Comparison of ENCODE assay signal across 19 cellular contexts in the genomic region with DNA sequence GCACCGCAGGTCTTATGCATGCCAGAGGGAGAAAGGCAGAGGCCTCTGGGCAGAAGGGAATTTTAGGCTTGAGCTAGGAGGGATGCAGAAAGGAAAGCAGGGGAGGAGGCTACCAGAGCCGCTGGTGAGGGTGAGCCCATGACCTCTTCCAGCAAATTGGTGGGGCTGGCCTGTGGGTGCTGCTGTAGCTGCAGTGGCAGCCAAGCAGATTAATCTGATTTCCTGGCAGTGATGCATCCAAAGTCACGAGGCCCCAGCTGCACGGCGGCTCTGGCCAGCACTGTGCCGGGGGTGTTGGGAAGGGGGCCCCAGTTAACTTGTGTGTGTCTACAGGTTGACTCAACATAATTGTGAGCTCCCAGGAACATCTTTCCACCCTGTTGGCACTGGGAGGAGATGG.
"Had no signal": no experiment of that assay in that cellular context is flagged by ENCODE, and none has a peak within 500 bp of the region (broad histone marks: within the 10 kb centered on the region; RNA-seq: fewer than 3 reads in every experiment).

No MANE protein-coding gene starts in this region.

- H3K9me3 ChIP-seq: thyroid gland, uterus had no signal

- H3K9me3 Mint-ChIP-seq: natural killer cell treated with Interleukin-12 subunit alpha and Interleukin-12 subunit beta and Interleukin-15 and Interleukin-18, amount 100 ng/mL, for 72 hours had no signal

- H3K27me3 Mint-ChIP-seq: natural killer cell treated with Interleukin-12 subunit alpha and Interleukin-12 subunit beta and Interleukin-15 and Interleukin-18, amount 100 ng/mL, for 72 hours had no signal

- H3K4me1 ChIP-seq: stomach, uterus had no signal

- H3K27ac ChIP-seq: epithelial cell of prostate, neutrophil, skin epidermis, stomach, thyroid gland, uterus had no signal

- H3K36me3 Mint-ChIP-seq: activated naive CD8-positive, alpha-beta T cell; natural killer cell treated with Interleukin-12 subunit alpha and Interleukin-12 subunit beta and Interleukin-15 and Interleukin-18, amount 100 ng/mL, for 72 hours; WTC11 had no signal

- H3K4me3 Mint-ChIP-seq: activated CD4-positive, alpha-beta T cell treated with anti-CD3 and anti-CD28 coated beads for 36 hours; activated naive CD8-positive, alpha-beta T cell; activated T-helper 1 cell treated with anti-CD3 and anti-CD28 coated beads, Interleukin-12 subunit alpha, Interleukin-12 subunit beta, Interleukin-2, Interleukin-4 antibody, amounts not matched to agents 30 ng/mL and 10 ng/mL and 1 ng/mL, durations not matched to agents 14 hours and 24 hours and 36 hours; endodermal cell; natural killer cell treated with Interleukin-12 subunit alpha and Interleukin-12 subunit beta and Interleukin-15 and Interleukin-18, amount 100 ng/mL, for 72 hours; WTC11 had no signal

- H3K4me3 ChIP-seq: skin epidermis, stomach, thyroid gland, uterus had no signal

- H3K4me1 Mint-ChIP-seq: activated CD4-positive, alpha-beta T cell treated with anti-CD3 and anti-CD28 coated beads for 36 hours; endodermal cell had no signal

- DNase-seq: activated CD4-positive, alpha-beta T cell treated with anti-CD3 and anti-CD28 coated beads for 36 hours; activated CD4-positive, alpha-beta T cell treated with anti-CD3 and anti-CD28 coated beads, Interleukin-2, amount 50 U/mL, for 48 hours; endodermal cell; foreskin fibroblast; glutamatergic neuron; mesendoderm; right cardiac atrium; stimulated activated CD4-positive, alpha-beta T cell treated with anti-CD3 and anti-CD28 coated beads, Interleukin-2, amount 100 ng/mL, for 48 hours; stomach; uterus had no signal

- H3K27me3 ChIP-seq: neutrophil, thyroid gland, uterus had no signal

- H3K27ac Mint-ChIP-seq: activated CD4-positive, alpha-beta T cell treated with anti-CD3 and anti-CD28 coated beads for 36 hours; activated naive CD8-positive, alpha-beta T cell; activated T-helper 1 cell treated with anti-CD3 and anti-CD28 coated beads, Interleukin-12 subunit alpha, Interleukin-12 subunit beta, Interleukin-2, Interleukin-4 antibody, amounts not matched to agents 30 ng/mL and 10 ng/mL and 1 ng/mL, durations not matched to agents 14 hours and 24 hours and 36 hours; endodermal cell; natural killer cell treated with Interleukin-12 subunit alpha and Interleukin-12 subunit beta and Interleukin-15 and Interleukin-18, amount 100 ng/mL, for 72 hours; progenitor cell of endocrine pancreas; WTC11 had no signal

- H3K36me3 ChIP-seq: neutrophil, stomach, thyroid gland, uterus had no signal

- ATAC-seq: activated CD4-positive, alpha-beta T cell treated with anti-CD3 and anti-CD28 coated beads for 36 hours; natural killer cell treated with Interleukin-12 subunit alpha and Interleukin-12 subunit beta and Interleukin-15 and Interleukin-18, amount 100 ng/mL, for 72 hours; WTC11 had no signal
